ENCODE assay signal across 19 cellular contexts in the genomic region with DNA sequence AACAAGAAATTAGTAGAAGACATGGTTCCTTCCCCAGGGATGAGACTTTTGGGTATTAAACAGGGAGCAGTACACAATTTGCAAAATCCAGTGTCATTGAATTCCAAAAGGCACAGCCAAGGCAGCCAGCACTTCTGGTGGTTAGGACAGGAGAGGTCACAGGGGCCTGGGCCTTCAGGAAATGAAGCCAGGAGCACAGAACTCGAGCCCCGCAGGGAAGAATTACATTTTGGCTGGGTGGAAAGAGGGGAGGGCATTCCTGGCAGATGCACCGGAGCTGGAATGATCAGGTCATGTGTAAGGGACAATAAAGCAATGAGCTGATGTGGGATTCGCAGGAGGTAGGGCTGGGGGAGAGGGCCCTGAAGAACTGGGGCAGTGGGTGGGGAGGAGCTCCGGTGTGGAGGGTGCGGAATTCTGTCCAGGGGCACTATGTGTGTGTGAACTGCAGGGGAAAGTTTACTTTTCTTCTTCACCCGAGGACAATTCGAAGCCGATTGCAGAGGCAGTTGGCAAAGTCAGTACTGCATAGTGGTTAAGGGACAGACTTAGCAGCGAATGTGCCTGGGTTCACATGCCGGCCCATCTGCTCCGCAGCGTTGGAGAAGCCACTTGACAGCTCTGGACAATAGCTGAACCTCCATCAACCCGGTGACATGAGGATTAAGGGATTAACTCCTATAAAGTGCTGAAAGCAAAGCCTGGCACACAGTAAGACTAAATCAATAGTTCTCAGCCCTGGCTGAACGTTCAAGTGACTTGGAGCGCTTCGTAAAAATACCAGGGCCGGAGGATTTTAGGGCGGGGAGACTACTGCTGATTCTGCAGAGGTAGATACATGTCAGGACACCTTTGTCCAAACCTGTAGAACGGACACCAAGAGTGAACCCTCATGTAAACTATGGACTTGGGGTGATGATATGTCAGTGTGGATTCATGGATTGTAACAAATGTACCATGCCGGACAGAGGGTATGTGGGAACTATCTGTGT. TPM values are rescaled to one million over a fixed set of nuclear protein-coding genes. Genes with fewer than 3 reads are reported as not detected.
A peak's percentile ranks its signal among the peaks of the same experiment; 100 is the strongest.
DNase-seq lines count a peak whose midpoint lies in the region; ATAC-seq, FAIRE-seq and TF ChIP-seq lines count a peak whose summit lies in the region.
"Had no signal": no experiment of that assay in that cellular context is flagged by ENCODE, and none has a peak within 500 bp of the region (broad histone marks: within the 10 kb centered on the region; RNA-seq: fewer than 3 reads in every experiment).

No MANE protein-coding gene starts in this region.

- intact Hi-C loops in kidney (cut with DNase I) (no loop called here), gastrocnemius medialis (cut with DNase I; ENCODE audit: low total_unique reads) (no loop called here)

- FAIRE-seq in kidney (lab: Jason Lieb, UNC): no peak
- FAIRE-seq: frontal cortex, HTR-8/SVneo had no signal

- H3K4me3 ChIP-seq in WERI-Rb-1 (ENCODE audit: low read depth, low read length) (peak overlapping the region; percentile 34), kidney (ENCODE audit: low read length in 2 of 2) (no peak overlapping the region), gastrocnemius medialis (no peak overlapping the region)
- H3K4me3 ChIP-seq: BLaER1, SJSA1 had no signal

- ATAC-seq in gastrocnemius medialis: peak; percentile 14
- ATAC-seq in GM19467 (IDR thresholded peaks at IDR 0.05; ENCODE audit: unreplicated experiment): no peak

- H3K9me3 ChIP-seq in WERI-Rb-1 (ENCODE audit: severe bottlenecking): peaks cover 1% of the 10 kb centered on the region
- no peaks in the 10 kb centered on the region for H3K9me3 ChIP-seq in kidney (ENCODE audit: control insufficient read depth in 1 of 2, low read length in 2 of 2)
- H3K9me3 ChIP-seq in gastrocnemius medialis: no peaks in the 10 kb centered on the region

- H3K9ac ChIP-seq in kidney (ENCODE audit: low read length in 2 of 2): no peak overlapping the region
- H3K9ac ChIP-seq: BLaER1 had no signal

- TF ChIP-seq CTCF in WERI-Rb-1 (IDR thresholded peaks at IDR 0.05; ENCODE audit: low read depth, low read length): no peak
- no peak for TF ChIP-seq CTCF in kidney (IDR thresholded peaks at IDR 0.05; ENCODE audit: borderline replicate concordance, extremely low read depth, insufficient read depth)
- TF ChIP-seq CTCF in gastrocnemius medialis (IDR thresholded peaks at IDR 0.05 in 4 of 5, conservative IDR thresholded peaks at IDR 0.05 in 1 of 5): no peak

- DNase-seq in activated CD8-positive, alpha-beta memory T cell treated with anti-CD3 and anti-CD28 coated beads for 24 hours: peak; percentile 45
- no peak for DNase-seq in activated CD8-positive, alpha-beta memory T cell treated with anti-CD3 and anti-CD28 coated beads, Interleukin-2, amount 50 U/mL, for 48 hours
- peak; percentile 97 for DNase-seq in WERI-Rb-1
- no peak for DNase-seq in kidney
- DNase-seq in gastrocnemius medialis: no peak
- DNase-seq in stimulated activated CD4-positive, alpha-beta T cell treated with anti-CD3 and anti-CD28 coated beads, Interleukin-12 subunit alpha, Interleukin-12 subunit beta, amount 100 ng/mL, for 4 hours: no peak
- no peak for DNase-seq in mesenteric fat pad (ENCODE audit: low spot score)
- DNase-seq: 8988T; activated CD4-positive, CD25-positive, alpha-beta regulatory T cell treated with anti-CD3 and anti-CD28 coated beads, Interleukin-2, amount 50 U/mL, for 72 hours; activated naive CD4-positive, alpha-beta T cell treated with anti-CD3 and anti-CD28 coated beads for 36 hours; naive B cell; NCI-H1694; NCI-H446 treated with DMSO at 0.1 percent for 48 hours; stimulated activated naive CD4-positive, alpha-beta T cell treated with Interleukin-2 at 50 U/mL for 16 hours had no signal

- no peak for TF ChIP-seq POLR2A in gastrocnemius medialis (IDR thresholded peaks at IDR 0.05)

- H3K36me3 ChIP-seq in WERI-Rb-1: no peaks in the 10 kb centered on the region
- no peaks in the 10 kb centered on the region for H3K36me3 ChIP-seq in kidney (ENCODE audit: control insufficient read depth in 1 of 2, insufficient read depth in 2 of 2, low read length in 2 of 2)
- no peaks in the 10 kb centered on the region for H3K36me3 ChIP-seq in gastrocnemius medialis
- H3K36me3 ChIP-seq: BLaER1, SJSA1 had no signal

- peak overlapping the region; percentile 69 for H3K27ac ChIP-seq in WERI-Rb-1
- H3K27ac ChIP-seq in kidney (ENCODE audit: low read depth in 2 of 2, low read length in 2 of 2): peak overlapping the region; percentile 16 to 60
- H3K27ac ChIP-seq in gastrocnemius medialis: peak overlapping the region; percentile 70 to 80 (median 77)
- H3K27ac ChIP-seq: BLaER1, SJSA1 had no signal

- in situ Hi-C loops in gastrocnemius medialis (cut with MboI; ENCODE audit: low sequenced_read_pairs in 4 of 4): no loop called here

- no peaks in the 10 kb centered on the region for H3K27me3 ChIP-seq in WERI-Rb-1 (ENCODE audit: insufficient read depth, low read depth, severe bottlenecking)
- no peaks in the 10 kb centered on the region for H3K27me3 ChIP-seq in gastrocnemius medialis
- H3K27me3 ChIP-seq: BLaER1, SJSA1 had no signal

- H3K4me1 ChIP-seq in kidney (ENCODE audit: control insufficient read depth in 1 of 2, insufficient read depth in 1 of 2, low read depth in 1 of 2, low read length in 2 of 2) (peaks cover 16 to 25% of the 10 kb centered on the region in 2 donors), gastrocnemius medialis (peaks cover 52 to 53% of the 10 kb centered on the region in 2 donors)

RNA-seq across cellular contexts. Expression of a gene that starts 36.4 kb away (rescaled TPM):
- total RNA-seq in kidney (18.7 TPM), gastrocnemius medialis (10 to 100 TPM; 46.6 to 81.5 (median 58.4) TPM), mesenteric fat pad (not detected)
- polyA plus RNA-seq in kidney (ENCODE audit: insufficient read depth, low read depth, low replicate concordance): 5.8 TPM
- total RNA-seq: frontal cortex had no signal

Comparison
In these comparisons a context has a peak if more than half of its experiments do, and no peak if none do; other contexts are left out.
1. DNase-seq: peak in activated CD8-positive, alpha-beta memory T cell treated with anti-CD3 and anti-CD28 coated beads for 24 hours (single experiment) and WERI-Rb-1 (single experiment); none in activated CD8-positive, alpha-beta memory T cell treated with anti-CD3 and anti-CD28 coated beads, Interleukin-2, amount 50 U/mL, for 48 hours (single experiment), kidney (single experiment), gastrocnemius medialis (0 of 2), stimulated activated CD4-positive, alpha-beta T cell treated with anti-CD3 and anti-CD28 coated beads, Interleukin-12 subunit alpha, Interleukin-12 subunit beta, amount 100 ng/mL, for 4 hours (single experiment) and mesenteric fat pad (single experiment).
2. RNA of a gene that starts 36.4 kb away (total RNA-seq): 46.6 to 81.5 TPM in gastrocnemius medialis and 18.7 TPM in kidney (single experiment); not detected in mesenteric fat pad (single experiment); every median in the first group is over 10 times any median in the second.
3. Peak in every context shown above with its lines, with median percentiles within 50 percentile points of each other: H3K27ac ChIP-seq.